In the genomic region with DNA sequence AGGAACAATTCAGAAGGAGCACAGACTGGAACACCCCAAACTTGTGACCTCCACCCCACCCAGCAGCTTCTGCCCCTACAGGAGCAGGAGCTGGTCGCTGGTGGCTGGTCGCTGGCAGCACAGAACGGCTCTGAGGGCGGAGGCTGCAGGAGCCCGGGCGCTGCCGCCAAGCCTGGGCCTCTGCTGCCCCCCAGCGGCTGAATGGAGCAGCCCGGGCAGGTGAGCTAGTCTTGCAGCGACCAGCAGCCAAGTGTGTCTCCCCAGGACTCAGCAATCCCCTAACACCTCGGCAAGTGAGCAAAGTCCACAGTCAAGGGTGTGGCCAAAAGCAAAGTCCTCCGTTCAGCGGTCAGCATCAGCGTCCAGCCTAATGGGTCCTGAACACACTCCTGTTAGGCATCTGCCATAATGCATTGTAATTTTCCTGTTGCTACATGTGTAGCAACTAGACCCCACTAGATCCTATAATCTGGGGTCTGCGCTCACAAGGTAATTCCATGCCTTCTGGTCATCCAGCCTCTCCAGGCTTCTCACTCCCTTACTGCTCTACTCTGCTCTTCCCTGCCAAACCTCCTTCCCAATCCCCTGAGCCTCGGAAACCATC, we compare ENCODE assay signal across 9 cellular contexts. TPM values are rescaled to one million over a fixed set of nuclear protein-coding genes. Genes with fewer than 3 reads are reported as not detected.
DNase-seq lines count a peak whose midpoint lies in the region; ATAC-seq and TF ChIP-seq lines count a peak whose summit lies in the region.
"Had no signal": no experiment of that assay in that cellular context is flagged by ENCODE, and none has a peak within 500 bp of the region (broad histone marks: within the 10 kb centered on the region; RNA-seq: fewer than 3 reads in every experiment).

No MANE protein-coding gene starts in this region.

- intact Hi-C loops in lower lobe of right lung (cut with DNase I), result no loop called here

- DNase-seq in GM06990 (ENCODE audit: extremely low read depth, insufficient read length), result peak; percentile 75
- peak; percentile 2 for DNase-seq in NCI-H524 treated with DMSO at 0.1 percent for 48 hours (lab: John Stamatoyannopoulos, UW)
- DNase-seq in activated CD4-positive, alpha-beta T cell treated with anti-CD3 and anti-CD28 coated beads, Interleukin-2, amount 50 U/mL, for 4 hours, result peak; percentile 64 to 67
- DNase-seq in dermis blood vessel endothelial cell, result peak; percentile 81
- DNase-seq in lower lobe of right lung, result peak; percentile 83
- DNase-seq in stimulated activated CD4-positive, alpha-beta T cell treated with anti-CD3 and anti-CD28 coated beads, TNF-alpha, amount 100 ng/mL, for 48 hours (ENCODE audit: low read depth in 3 of 3), result peak; percentile 67 to 76 (median 69)

- no peaks in the 10 kb centered on the region for H3K36me3 ChIP-seq in GM06990 (ENCODE audit: control insufficient read depth, insufficient read depth, low read length)
- no peaks in the 10 kb centered on the region for H3K36me3 ChIP-seq in lower lobe of right lung

- H3K9me3 ChIP-seq in lower lobe of right lung, result no peaks in the 10 kb centered on the region

- H3K27me3 ChIP-seq in GM06990 (replicated peaks; ENCODE audit: control insufficient read depth, insufficient read depth, low read length), result peaks cover 3% of the 10 kb centered on the region
- H3K27me3 ChIP-seq in lower lobe of right lung (ENCODE audit: low read depth), result no peaks in the 10 kb centered on the region

- H3K4me3 ChIP-seq in GM06990 (replicated peaks; ENCODE audit: low read depth, low read length) (no peak overlapping the region), lower lobe of right lung (no peak overlapping the region)

- peak; percentile 99 for TF ChIP-seq CTCF in GM06990 (IDR thresholded peaks at IDR 0.05; ENCODE audit: insufficient read depth, low read length, poor library complexity, severe bottlenecking)
- TF ChIP-seq CTCF in lower lobe of right lung (IDR thresholded peaks at IDR 0.05), result peak; percentile 96

- H3K4me1 ChIP-seq in lower lobe of right lung, result no peaks in the 10 kb centered on the region

- no peak overlapping the region for H3K27ac ChIP-seq in lower lobe of right lung
- H3K27ac ChIP-seq: epithelial cell of prostate had no signal

- ATAC-seq in HG03108 (IDR thresholded peaks at IDR 0.05; ENCODE audit: unreplicated experiment) (peak; percentile 50), lower lobe of right lung (peak; percentile 91 to 92), HG03439 (IDR thresholded peaks at IDR 0.05; ENCODE audit: unreplicated experiment) (no peak)

RNA-seq across cellular contexts. Expression of a gene that starts 12.1 kb away (rescaled TPM):
- total RNA-seq in dermis blood vessel endothelial cell, result 0.17 TPM in 1 of 2 replicates, not detected in the other
- total RNA-seq in lower lobe of right lung, result not detected

RNA-seq across cellular contexts. Expression of a gene that starts 16.8 kb away (rescaled TPM):
- total RNA-seq in dermis blood vessel endothelial cell (0.05 TPM in 1 of 2 replicates, not detected in the other), lower lobe of right lung (0.12 TPM)

RNA-seq across cellular contexts. Expression of a gene that starts 38.2 kb away (rescaled TPM):
- total RNA-seq in dermis blood vessel endothelial cell, result 0.05 and 0.17 TPM in 2 replicates
- total RNA-seq in lower lobe of right lung, result 0.80 TPM

RNA-seq across cellular contexts. Expression of a gene that starts 50.0 kb away (rescaled TPM):
- 54.3 and 61.8 TPM in 2 replicates for total RNA-seq in dermis blood vessel endothelial cell
- 16.1 TPM for total RNA-seq in lower lobe of right lung

Comparison
In these comparisons a context has a peak if more than half of its experiments do, and no peak if none do; other contexts are left out.
1. DNase-seq: peak in every context shown above with its lines; median percentile 83 in lower lobe of right lung; 81 in dermis blood vessel endothelial cell; 75 in GM06990; 69 in stimulated activated CD4-positive, alpha-beta T cell treated with anti-CD3 and anti-CD28 coated beads, TNF-alpha, amount 100 ng/mL, for 48 hours; 66 in activated CD4-positive, alpha-beta T cell treated with anti-CD3 and anti-CD28 coated beads, Interleukin-2, amount 50 U/mL, for 4 hours; 2 in NCI-H524 treated with DMSO at 0.1 percent for 48 hours.